ENCODE assay signal across 1 cellular context in genomic region chr4:172726001-172726423, GRCh38.
A peak's percentile ranks its signal among the peaks of the same experiment; 100 is the strongest.
TF ChIP-seq lines count a peak whose summit lies in the region.

No MANE protein-coding gene starts in this region.

TF ChIP-seq in HepG2, 621 proteins besides CTCF, POLR2A, EP300 and RAD21 (continued from another document and continues in another):
- TF ChIP-seq AHDC1 (CRISPR knock-in tag; IDR thresholded peaks at IDR 0.05; ENCODE audit: borderline replicate concordance) (peak; percentile 35; the same call in 1 of the 2 replicates), MAFK (conservative IDR thresholded peaks at IDR 0.05 in 1 of 2, IDR thresholded peaks at IDR 0.05 in 1 of 2; ENCODE audit: low read length in 2 of 2) (no peak), HDAC2 (CRISPR knock-in tag; IDR thresholded peaks at IDR 0.05) (peak; percentile 51; the same call in 1 of the 2 replicates), SUZ12 (IDR thresholded peaks at IDR 0.05; ENCODE audit: low read depth, low read length) (no peak), FOXP1 (IDR thresholded peaks at IDR 0.05) (peak; percentile 47; the same call in 1 of the 2 replicates), FOXP1 (CRISPR knock-in tag; IDR thresholded peaks at IDR 0.05) (peak; percentile 94), HMG20A (CRISPR knock-in tag; IDR thresholded peaks at IDR 0.05; ENCODE audit: borderline replicate concordance) (peak; percentile 27; the same call in 1 of the 2 replicates), PITX1 (CRISPR knock-in tag; IDR thresholded peaks at IDR 0.05) (peak; percentile 47; the same call in 1 of the 2 replicates), SALL1 (CRISPR knock-in tag; IDR thresholded peaks at IDR 0.05) (peak; percentile 75), IKZF1 (IDR thresholded peaks at IDR 0.05) (no peak), HOMEZ (CRISPR knock-in tag; IDR thresholded peaks at IDR 0.05; ENCODE audit: low read depth) (peak; percentile 37; the same call in 1 of the 2 replicates), HOXA3 (CRISPR knock-in tag; IDR thresholded peaks at IDR 0.05) (no peak; the same call in 1 of the 2 replicates), NR2F6 (IDR thresholded peaks at IDR 0.05) (0 out of 2 replicates have a peak, but pooled peaks have one; percentile 16), NR2F6 (CRISPR knock-in tag; IDR thresholded peaks at IDR 0.05) (0 out of 2 replicates have a peak, but pooled peaks have one; percentile 34), ZSCAN9 (CRISPR knock-in tag; IDR thresholded peaks at IDR 0.05; ENCODE audit: borderline replicate concordance) (no peak), JARID2 (CRISPR knock-in tag; IDR thresholded peaks at IDR 0.05; ENCODE audit: insufficient replicate concordance) (no peak), PHF21A (CRISPR knock-in tag; IDR thresholded peaks at IDR 0.05) (peak; percentile 27; the same call in 1 of the 2 replicates), NCOA2 (CRISPR knock-in tag; IDR thresholded peaks at IDR 0.05) (peak; percentile 60), ZBTB7B (CRISPR knock-in tag; IDR thresholded peaks at IDR 0.05) (peak; percentile 69; the same call in 1 of the 2 replicates), TBX2 (CRISPR knock-in tag; IDR thresholded peaks at IDR 0.05; ENCODE audit: borderline replicate concordance) (peak; percentile 91), GMEB1 (CRISPR knock-in tag; IDR thresholded peaks at IDR 0.05; ENCODE audit: borderline replicate concordance) (no peak), ZNF792 (CRISPR knock-in tag; IDR thresholded peaks at IDR 0.05) (no peak), RXRB (CRISPR knock-in tag; IDR thresholded peaks at IDR 0.05; ENCODE audit: borderline replicate concordance) (peak; percentile 55; the same call in 1 of the 2 replicates), RERE (CRISPR knock-in tag; IDR thresholded peaks at IDR 0.05; ENCODE audit: low read depth) (no peak), ELF3 (CRISPR knock-in tag; IDR thresholded peaks at IDR 0.05) (0 out of 2 replicates have a peak, but pooled peaks have one; percentile 21), FOSL2 (CRISPR knock-in tag; IDR thresholded peaks at IDR 0.05) (peak; percentile 74), REPIN1 (CRISPR knock-in tag; IDR thresholded peaks at IDR 0.05; ENCODE audit: borderline replicate concordance, low read depth) (0 out of 2 replicates have a peak, but pooled peaks have one; percentile 34), CREM (IDR thresholded peaks at IDR 0.05) (peak; percentile 52; the same call in 1 of the 2 replicates), CREM (CRISPR knock-in tag; IDR thresholded peaks at IDR 0.05) (no peak), SOX5 (CRISPR knock-in tag; IDR thresholded peaks at IDR 0.05; ENCODE audit: borderline replicate concordance) (0 out of 2 replicates have a peak, but pooled peaks have one; percentile 23)
- TF ChIP-seq, protein P1, sequence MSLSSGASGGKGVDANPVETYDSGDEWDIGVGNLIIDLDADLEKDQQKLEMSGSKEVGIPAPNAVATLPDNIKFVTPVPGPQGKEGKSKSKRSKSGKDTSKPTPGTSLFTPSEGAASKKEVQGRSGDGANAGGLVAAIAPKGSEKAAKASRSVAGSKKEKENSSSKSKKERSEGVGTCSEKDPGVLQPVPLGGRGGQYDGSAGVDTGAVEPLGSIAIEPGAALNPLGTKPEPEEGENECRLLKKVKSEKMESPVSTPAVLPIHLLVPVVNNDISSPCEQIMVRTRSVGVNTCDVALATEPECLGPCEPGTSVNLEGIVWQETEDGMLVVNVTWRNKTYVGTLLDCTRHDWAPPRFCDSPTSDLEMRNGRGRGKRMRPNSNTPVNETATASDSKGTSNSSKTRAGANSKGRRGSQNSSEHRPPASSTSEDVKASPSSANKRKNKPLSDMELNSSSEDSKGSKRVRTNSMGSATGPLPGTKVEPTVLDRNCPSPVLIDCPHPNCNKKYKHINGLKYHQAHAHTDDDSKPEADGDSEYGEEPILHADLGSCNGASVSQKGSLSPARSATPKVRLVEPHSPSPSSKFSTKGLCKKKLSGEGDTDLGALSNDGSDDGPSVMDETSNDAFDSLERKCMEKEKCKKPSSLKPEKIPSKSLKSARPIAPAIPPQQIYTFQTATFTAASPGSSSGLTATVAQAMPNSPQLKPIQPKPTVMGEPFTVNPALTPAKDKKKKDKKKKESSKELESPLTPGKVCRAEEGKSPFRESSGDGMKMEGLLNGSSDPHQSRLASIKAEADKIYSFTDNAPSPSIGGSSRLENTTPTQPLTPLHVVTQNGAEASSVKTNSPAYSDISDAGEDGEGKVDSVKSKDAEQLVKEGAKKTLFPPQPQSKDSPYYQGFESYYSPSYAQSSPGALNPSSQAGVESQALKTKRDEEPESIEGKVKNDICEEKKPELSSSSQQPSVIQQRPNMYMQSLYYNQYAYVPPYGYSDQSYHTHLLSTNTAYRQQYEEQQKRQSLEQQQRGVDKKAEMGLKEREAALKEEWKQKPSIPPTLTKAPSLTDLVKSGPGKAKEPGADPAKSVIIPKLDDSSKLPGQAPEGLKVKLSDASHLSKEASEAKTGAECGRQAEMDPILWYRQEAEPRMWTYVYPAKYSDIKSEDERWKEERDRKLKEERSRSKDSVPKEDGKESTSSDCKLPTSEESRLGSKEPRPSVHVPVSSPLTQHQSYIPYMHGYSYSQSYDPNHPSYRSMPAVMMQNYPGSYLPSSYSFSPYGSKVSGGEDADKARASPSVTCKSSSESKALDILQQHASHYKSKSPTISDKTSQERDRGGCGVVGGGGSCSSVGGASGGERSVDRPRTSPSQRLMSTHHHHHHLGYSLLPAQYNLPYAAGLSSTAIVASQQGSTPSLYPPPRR (CRISPR knock-in tag; IDR thresholded peaks at IDR 0.05; ENCODE audit: borderline replicate concordance): peak; percentile 35; the same call in 1 of the 2 replicates
- TF ChIP-seq, protein P2, sequence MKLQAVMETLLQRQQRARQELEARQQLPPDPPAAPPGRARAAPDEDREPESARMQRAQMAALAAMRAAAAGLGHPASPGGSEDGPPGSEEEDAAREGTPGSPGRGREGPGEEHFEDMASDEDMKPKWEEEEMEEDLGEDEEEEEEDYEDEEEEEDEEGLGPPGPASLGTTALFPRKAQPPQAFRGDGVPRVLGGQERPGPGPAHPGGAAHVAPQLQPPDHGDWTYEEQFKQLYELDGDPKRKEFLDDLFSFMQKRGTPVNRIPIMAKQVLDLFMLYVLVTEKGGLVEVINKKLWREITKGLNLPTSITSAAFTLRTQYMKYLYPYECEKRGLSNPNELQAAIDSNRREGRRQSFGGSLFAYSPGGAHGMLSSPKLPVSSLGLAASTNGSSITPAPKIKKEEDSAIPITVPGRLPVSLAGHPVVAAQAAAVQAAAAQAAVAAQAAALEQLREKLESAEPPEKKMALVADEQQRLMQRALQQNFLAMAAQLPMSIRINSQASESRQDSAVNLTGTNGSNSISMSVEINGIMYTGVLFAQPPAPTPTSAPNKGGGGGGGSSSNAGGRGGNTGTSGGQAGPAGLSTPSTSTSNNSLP (IDR thresholded peaks at IDR 0.05; ENCODE audit: low read depth, low read length): peak; percentile 25; the same call in 1 of the 2 replicates
